In genomic region chrX:72308566-72309296, GRCh38 we compare ENCODE assay signal across 1 cellular context.
A peak's percentile ranks its signal among the peaks of the same experiment; 100 is the strongest.
TF ChIP-seq lines count a peak whose summit lies in the region.

No MANE protein-coding gene starts in this region.

TF ChIP-seq in HEK293, 187 proteins besides CTCF, POLR2A, EP300 and RAD21 (continued from another document and continues in another):
- TF ChIP-seq ZNF148 (tag by site-specific recombination; IDR thresholded peaks at IDR 0.05; ENCODE audit: borderline replicate concordance) (no peak), GFI1B (tag by site-specific recombination; IDR thresholded peaks at IDR 0.05) (no peak), ZNF560 (tag by site-specific recombination; IDR thresholded peaks at IDR 0.05; ENCODE audit: borderline replicate concordance) (no peak), ZSCAN18 (tag by site-specific recombination; IDR thresholded peaks at IDR 0.05) (no peak), ZNF501 (tag by site-specific recombination; IDR thresholded peaks at IDR 0.05) (0 out of 2 replicates have a peak, but pooled peaks have one; percentile 23), ZNF76 (tag by site-specific recombination; IDR thresholded peaks at IDR 0.05; ENCODE audit: borderline replicate concordance, low read depth) (no peak), KLF16 (tag by site-specific recombination; IDR thresholded peaks at IDR 0.05) (no peak), ZNF394 (tag by site-specific recombination; IDR thresholded peaks at IDR 0.05; ENCODE audit: borderline replicate concordance) (peak; percentile 83; the same call in 1 of the 2 replicates), ZNF785 (tag by site-specific recombination; IDR thresholded peaks at IDR 0.05) (no peak), ZNF629 (tag by site-specific recombination; IDR thresholded peaks at IDR 0.05) (no peak), ZNF214 (tag by site-specific recombination; IDR thresholded peaks at IDR 0.05; ENCODE audit: borderline replicate concordance) (no peak), ZNF837 (tag by site-specific recombination; IDR thresholded peaks at IDR 0.05) (no peak), ZNF169 (tag by site-specific recombination; IDR thresholded peaks at IDR 0.05) (no peak), AEBP2 (tag by site-specific recombination; IDR thresholded peaks at IDR 0.05; ENCODE audit: borderline replicate concordance) (no peak), ZNF112 (tag by site-specific recombination; IDR thresholded peaks at IDR 0.05) (no peak), IKZF3 (tag by site-specific recombination; IDR thresholded peaks at IDR 0.05) (no peak), OSR2 (tag by site-specific recombination; IDR thresholded peaks at IDR 0.05) (peak; percentile 57), ZBTB21 (tag by site-specific recombination; IDR thresholded peaks at IDR 0.05) (no peak), ZNF654 (tag by site-specific recombination; IDR thresholded peaks at IDR 0.05; ENCODE audit: low read depth) (no peak), GLIS2 (tag by site-specific recombination; IDR thresholded peaks at IDR 0.05) (0 out of 2 replicates have a peak, but pooled peaks have one; percentile 20), ZNF518A (tag by site-specific recombination; conservative IDR thresholded peaks at IDR 0.05; ENCODE audit: low read depth) (no peak), KLF8 (tag by site-specific recombination; IDR thresholded peaks at IDR 0.05) (peak; percentile 53; the same call in 1 of the 2 replicates), ZSCAN23 (tag by site-specific recombination; IDR thresholded peaks at IDR 0.05) (no peak), ZBTB6 (tag by site-specific recombination; IDR thresholded peaks at IDR 0.05) (peak; percentile 83), ZNF335 (tag by site-specific recombination; conservative IDR thresholded peaks at IDR 0.05) (peak; percentile 83), ZNF404 (tag by site-specific recombination; IDR thresholded peaks at IDR 0.05) (no peak), ZNF366 (tag by site-specific recombination; conservative IDR thresholded peaks at IDR 0.05) (no peak), ZNF529 (tag by site-specific recombination; IDR thresholded peaks at IDR 0.05; ENCODE audit: insufficient replicate concordance) (no peak), ZNF16 (tag by site-specific recombination; IDR thresholded peaks at IDR 0.05; ENCODE audit: low read depth) (no peak), PRDM6 (tag by site-specific recombination; IDR thresholded peaks at IDR 0.05) (no peak), ZNF701 (tag by site-specific recombination; IDR thresholded peaks at IDR 0.05) (no peak), MZF1 (tag by site-specific recombination; IDR thresholded peaks at IDR 0.05; ENCODE audit: borderline replicate concordance) (no peak), ZNF768 (tag by site-specific recombination; IDR thresholded peaks at IDR 0.05) (no peak), ZNF830 (tag by site-specific recombination; IDR thresholded peaks at IDR 0.05; ENCODE audit: low read depth) (no peak), ZNF600 (tag by site-specific recombination; IDR thresholded peaks at IDR 0.05) (0 out of 2 replicates have a peak, but pooled peaks have one; percentile 39), ZNF777 (tag by site-specific recombination; IDR thresholded peaks at IDR 0.05; ENCODE audit: borderline replicate concordance) (no peak), ZNF10 (tag by site-specific recombination; IDR thresholded peaks at IDR 0.05) (no peak), ZNF792 (tag by site-specific recombination; IDR thresholded peaks at IDR 0.05) (no peak), PRDM1 (tag by site-specific recombination; IDR thresholded peaks at IDR 0.05) (no peak), ZNF175 (tag by site-specific recombination; IDR thresholded peaks at IDR 0.05) (no peak), ZNF311 (tag by site-specific recombination; IDR thresholded peaks at IDR 0.05; ENCODE audit: borderline replicate concordance) (no peak), ZNF266 (tag by site-specific recombination; IDR thresholded peaks at IDR 0.05; ENCODE audit: low read depth) (no peak), PRDM10 (tag by site-specific recombination; IDR thresholded peaks at IDR 0.05) (peak; percentile 70), ZNF24 (tag by site-specific recombination; IDR thresholded peaks at IDR 0.05) (peak; percentile 64; the same call in 1 of the 2 replicates), ZFP41 (tag by site-specific recombination; IDR thresholded peaks at IDR 0.05; ENCODE audit: borderline replicate concordance) (no peak), ZNF302 (tag by site-specific recombination; IDR thresholded peaks at IDR 0.05; ENCODE audit: low read depth) (no peak), GLI2 (tag by site-specific recombination; IDR thresholded peaks at IDR 0.05; ENCODE audit: borderline replicate concordance, low read depth) (no peak), ZEB2 (tag by site-specific recombination; IDR thresholded peaks at IDR 0.05) (no peak), WT1 (tag by site-specific recombination; IDR thresholded peaks at IDR 0.05) (no peak), ZNF623 (tag by site-specific recombination; IDR thresholded peaks at IDR 0.05) (no peak), ZNF596 (tag by site-specific recombination; IDR thresholded peaks at IDR 0.05) (0 out of 2 replicates have a peak, but pooled peaks have one; percentile 27), ZNF426 (tag by site-specific recombination; IDR thresholded peaks at IDR 0.05) (no peak), ZNF626 (tag by site-specific recombination; IDR thresholded peaks at IDR 0.05) (no peak), ZNF211 (tag by site-specific recombination; IDR thresholded peaks at IDR 0.05; ENCODE audit: low read depth) (no peak), ZNF23 (tag by site-specific recombination; IDR thresholded peaks at IDR 0.05; ENCODE audit: borderline replicate concordance) (no peak), ZNF184 (tag by site-specific recombination; IDR thresholded peaks at IDR 0.05) (peak; percentile 93)
